ENCODE assay signal across 12 cellular contexts in genomic region chr7:102335574-102335973, GRCh38. TPM values are rescaled to one million over a fixed set of nuclear protein-coding genes. Genes with fewer than 3 reads are reported as not detected.
DNase-seq lines count a peak whose midpoint lies in the region; ATAC-seq and TF ChIP-seq lines count a peak whose summit lies in the region.
"Not testable (repeated sequence)": the region's sequence is repeated elsewhere in the genome, so short reads cannot be mapped to it uniquely, and the experiment has no call there.
"Had no signal": no experiment of that assay in that cellular context is flagged by ENCODE, and none has a peak within 500 bp of the region (broad histone marks: within the 10 kb centered on the region; RNA-seq: fewer than 3 reads in every experiment).

No MANE protein-coding gene starts in this region.

- peak overlapping the region; percentile 23; the same call in 1 of the 2 replicates for H3K4me2 ChIP-seq in OCI-LY1 (ENCODE audit: low read length)

- peaks cover 88% of the 10 kb centered on the region for H3K4me1 ChIP-seq in OCI-LY1 (ENCODE audit: insufficient read depth, low read length, severe bottlenecking)

- H3K79me2 ChIP-seq in OCI-LY1 (ENCODE audit: insufficient read depth, low read length), result not testable (repeated sequence)

- H3K27me3 Mint-ChIP-seq in activated CD4-positive, alpha-beta T cell treated with anti-CD3 and anti-CD28 coated beads, Interleukin-2, amount 10 ng/mL, durations not matched to agents 24 days and 14 days; stimulated activated naive B cell treated with anti-CD40 and anti-IgM and Interleukin-4, amounts not matched to agents 10 μg/mL and 1 μg/mL and 100 μg/mL, for 72 hours: not testable (repeated sequence)

- not testable (repeated sequence) for TF ChIP-seq CTCF in OCI-LY1 (IDR thresholded peaks at IDR 0.05; ENCODE audit: low read length)

- not testable (repeated sequence) for H3K4me3 Mint-ChIP-seq in activated CD4-positive, alpha-beta T cell treated with anti-CD3 and anti-CD28 coated beads, Interleukin-2, amount 10 ng/mL, durations not matched to agents 24 days and 14 days; stimulated activated naive B cell treated with anti-CD40 and anti-IgM and Interleukin-4, amounts not matched to agents 10 μg/mL and 1 μg/mL and 100 μg/mL, for 72 hours

- not testable (repeated sequence) for H3K9me3 ChIP-seq in OCI-LY1 (ENCODE audit: low read length)

- not testable (repeated sequence) for H3K36me3 ChIP-seq in OCI-LY1 (ENCODE audit: insufficient read depth, low read length)

- DNase-seq in activated CD4-positive, alpha-beta T cell treated with anti-CD3 and anti-CD28 coated beads, Interleukin-2, amount 10 ng/mL, durations not matched to agents 24 days and 14 days, result peak; percentile 45
- peak; percentile 31 for DNase-seq in kidney tubule cell (ENCODE audit: low spot score)
- DNase-seq in stimulated activated naive B cell treated with anti-CD40 and anti-IgM and Interleukin-4, amounts not matched to agents 10 μg/mL and 1 μg/mL and 100 μg/mL, for 72 hours, result not testable (repeated sequence)

- H3K27me3 ChIP-seq in OCI-LY1 (ENCODE audit: insufficient read depth, low read length), result not testable (repeated sequence)

- not testable (repeated sequence) for H3K4me3 ChIP-seq in OCI-LY1 (ENCODE audit: low read depth, low read length, poor library complexity, severe bottlenecking)

- ATAC-seq in GM18907 (IDR thresholded peaks at IDR 0.05; ENCODE audit: unreplicated experiment) (peak; percentile 65), HG03460 (IDR thresholded peaks at IDR 0.05; ENCODE audit: unreplicated experiment) (peak; percentile 59)
- ATAC-seq in stimulated activated naive B cell treated with anti-CD40 and anti-IgM and Interleukin-4, amounts not matched to agents 10 μg/mL and 1 μg/mL and 100 μg/mL, for 72 hours (replicated peaks), result not testable (repeated sequence)

- not testable (repeated sequence) for H3K4me1 Mint-ChIP-seq in activated CD4-positive, alpha-beta T cell treated with anti-CD3 and anti-CD28 coated beads, Interleukin-2, amount 10 ng/mL, durations not matched to agents 24 days and 14 days
- peaks cover 13 to 23% of the 10 kb centered on the region in 2 donors for H3K4me1 Mint-ChIP-seq in stimulated activated naive B cell treated with anti-CD40 and anti-IgM and Interleukin-4, amounts not matched to agents 10 μg/mL and 1 μg/mL and 100 μg/mL, for 72 hours

- not testable (repeated sequence) for H2AFZ ChIP-seq in OCI-LY1 (ENCODE audit: low read length)

- H3K36me3 Mint-ChIP-seq in activated CD4-positive, alpha-beta T cell treated with anti-CD3 and anti-CD28 coated beads, Interleukin-2, amount 10 ng/mL, durations not matched to agents 24 days and 14 days (ENCODE audit: low read depth); stimulated activated naive B cell treated with anti-CD40 and anti-IgM and Interleukin-4, amounts not matched to agents 10 μg/mL and 1 μg/mL and 100 μg/mL, for 72 hours: not testable (repeated sequence)

- not testable (repeated sequence) for H3K27ac Mint-ChIP-seq in activated CD4-positive, alpha-beta T cell treated with anti-CD3 and anti-CD28 coated beads, Interleukin-2, amount 10 ng/mL, durations not matched to agents 24 days and 14 days
- H3K27ac Mint-ChIP-seq in stimulated activated naive B cell treated with anti-CD40 and anti-IgM and Interleukin-4, amounts not matched to agents 10 μg/mL and 1 μg/mL and 100 μg/mL, for 72 hours, result peak overlapping the region; percentile 80

- intact Hi-C loops in activated CD4-positive, alpha-beta T cell treated with anti-CD3 and anti-CD28 coated beads, Interleukin-2, amount 10 ng/mL, durations not matched to agents 24 days and 14 days (cut with micrococcal nuclease), result not testable (repeated sequence)

- H3K9ac ChIP-seq in OCI-LY1 (ENCODE audit: low read length), result not testable (repeated sequence)

- H3K27ac ChIP-seq in OCI-LY1 (ENCODE audit: low read depth, low read length, poor library complexity, severe bottlenecking), result peak overlapping the region; percentile 98

- H3K9me2 ChIP-seq in OCI-LY1 (ENCODE audit: low read depth, low read length), result not testable (repeated sequence)

- not testable (repeated sequence) for H3K9me3 Mint-ChIP-seq in activated CD4-positive, alpha-beta T cell treated with anti-CD3 and anti-CD28 coated beads, Interleukin-2, amount 10 ng/mL, durations not matched to agents 24 days and 14 days; stimulated activated naive B cell treated with anti-CD40 and anti-IgM and Interleukin-4, amounts not matched to agents 10 μg/mL and 1 μg/mL and 100 μg/mL, for 72 hours

- H4K20me1 ChIP-seq in OCI-LY1 (ENCODE audit: insufficient read depth, low read length), result not testable (repeated sequence)

- not testable (repeated sequence) for H3F3A ChIP-seq in OCI-LY1 (ENCODE audit: insufficient read depth, low read length)

RNA-seq across cellular contexts. Expression of gene SPDYE6, which starts 20.7 kb away (rescaled TPM):
- total RNA-seq in activated CD4-positive, alpha-beta T cell treated with anti-CD3 and anti-CD28 coated beads, Interleukin-2, amount 10 ng/mL, durations not matched to agents 24 days and 14 days, result not detected in 2 replicates
- total RNA-seq: Caco-2; CD4-positive, alpha-beta T cell; Daoy; GM23338; IMR-90; K562 had no signal

RNA-seq across cellular contexts. Expression of gene SH2B2, which starts 48.9 kb away (rescaled TPM):
- 2.9 and 3.1 TPM in 2 replicates for total RNA-seq in activated CD4-positive, alpha-beta T cell treated with anti-CD3 and anti-CD28 coated beads, Interleukin-2, amount 10 ng/mL, durations not matched to agents 24 days and 14 days
